In the genomic region with DNA sequence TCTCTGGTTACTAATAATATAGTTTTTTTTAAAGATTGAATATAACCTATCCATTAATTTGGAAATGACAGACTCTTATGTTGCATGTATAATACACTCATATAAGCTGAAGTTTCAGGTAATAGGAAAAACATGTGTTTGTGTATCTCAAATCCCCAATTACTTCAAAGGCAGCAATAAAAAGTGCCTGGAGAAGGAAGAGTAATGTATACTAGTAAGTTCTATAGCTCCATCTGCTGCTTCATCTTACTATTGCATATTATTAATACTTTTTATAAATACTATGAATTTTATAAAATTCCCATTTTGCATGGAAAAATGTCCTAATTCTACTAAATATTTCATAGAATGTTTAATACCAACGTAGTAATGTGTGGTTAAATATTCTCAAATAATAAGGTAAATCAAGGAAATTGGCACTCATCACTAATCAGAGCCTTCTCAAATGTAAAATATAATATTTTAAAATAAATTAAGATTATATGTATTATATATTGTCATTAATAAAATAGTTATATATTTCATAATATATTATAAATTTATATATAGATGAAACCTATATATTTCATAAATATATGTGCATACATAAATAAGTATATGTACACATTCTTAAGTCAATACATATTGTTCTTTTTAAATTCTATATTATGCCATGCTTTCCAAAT, we compare ENCODE assay signal across 9 cellular contexts.
DNase-seq lines count a peak whose midpoint lies in the region; ATAC-seq, FAIRE-seq and TF ChIP-seq lines count a peak whose summit lies in the region.
"Had no signal": no experiment of that assay in that cellular context is flagged by ENCODE, and none has a peak within 500 bp of the region (broad histone marks: within the 10 kb centered on the region; RNA-seq: fewer than 3 reads in every experiment).

No MANE protein-coding gene starts in this region.

- H3K4me3 Mint-ChIP-seq in progenitor cell of endocrine pancreas (ENCODE audit: low read depth), result no peak overlapping the region
- no peak overlapping the region for H3K4me3 Mint-ChIP-seq in activated CD4-positive, alpha-beta T cell treated with anti-CD3 and anti-CD28 coated beads, Interleukin-2, amount 10 ng/mL, durations not matched to agents 7 days and 5 days
- H3K4me3 Mint-ChIP-seq: activated CD8-positive, alpha-beta T cell treated with anti-CD3 and anti-CD28 coated beads for 36 hours had no signal

- FAIRE-seq in colon (lab: Jason Lieb, UNC), result peak; percentile 84

- POLR2A ChIA-PET in activated CD4-positive, alpha-beta T cell treated with anti-CD3 and anti-CD28 coated beads, Interleukin-2, amount 10 ng/mL, durations not matched to agents 7 days and 5 days (lab: Charles Lee), result no interaction called here

- H3K27ac Mint-ChIP-seq in progenitor cell of endocrine pancreas, result no peak overlapping the region
- H3K27ac Mint-ChIP-seq in activated CD4-positive, alpha-beta T cell treated with anti-CD3 and anti-CD28 coated beads, Interleukin-2, amount 10 ng/mL, durations not matched to agents 7 days and 5 days, result no peak overlapping the region
- H3K27ac Mint-ChIP-seq: activated CD8-positive, alpha-beta T cell treated with anti-CD3 and anti-CD28 coated beads for 36 hours had no signal

- peaks cover 9% of the 10 kb centered on the region for H3K9me3 Mint-ChIP-seq in progenitor cell of endocrine pancreas (ENCODE audit: low read depth)
- no peaks in the 10 kb centered on the region for H3K9me3 Mint-ChIP-seq in activated CD4-positive, alpha-beta T cell treated with anti-CD3 and anti-CD28 coated beads, Interleukin-2, amount 10 ng/mL, durations not matched to agents 7 days and 5 days
- H3K9me3 Mint-ChIP-seq: activated CD8-positive, alpha-beta T cell treated with anti-CD3 and anti-CD28 coated beads for 36 hours had no signal

- peak; percentile 30 for DNase-seq in NCI-H1436 (lab: John Stamatoyannopoulos, UW)
- DNase-seq in NCI-H1436 treated with DMSO at 0.1 percent for 48 hours (lab: John Stamatoyannopoulos, UW), result no peak
- DNase-seq in NCI-H526 treated with DMSO at 0.1 percent for 48 hours (lab: John Stamatoyannopoulos, UW), result peak; percentile 60
- no peak for DNase-seq in progenitor cell of endocrine pancreas (ENCODE audit: low spot score, unreplicated experiment)
- DNase-seq in midbrain (lab: John Stamatoyannopoulos, UW), result no peak
- DNase-seq in activated CD4-positive, alpha-beta T cell treated with anti-CD3 and anti-CD28 coated beads, Interleukin-2, amount 10 ng/mL, durations not matched to agents 7 days and 5 days, result no peak
- DNase-seq: activated CD8-positive, alpha-beta T cell treated with anti-CD3 and anti-CD28 coated beads for 36 hours had no signal

- no peaks in the 10 kb centered on the region for H3K4me1 Mint-ChIP-seq in progenitor cell of endocrine pancreas (ENCODE audit: low read depth)
- H3K4me1 Mint-ChIP-seq in activated CD4-positive, alpha-beta T cell treated with anti-CD3 and anti-CD28 coated beads, Interleukin-2, amount 10 ng/mL, durations not matched to agents 7 days and 5 days, result no peaks in the 10 kb centered on the region

- peak; percentile 64 for TF ChIP-seq CTCF in progenitor cell of endocrine pancreas (IDR thresholded peaks at IDR 0.05; ENCODE audit: unreplicated experiment)

- CTCF ChIA-PET in activated CD4-positive, alpha-beta T cell treated with anti-CD3 and anti-CD28 coated beads, Interleukin-2, amount 10 ng/mL, durations not matched to agents 7 days and 5 days (lab: Charles Lee), result no interaction called here

- no peaks in the 10 kb centered on the region for H3K36me3 Mint-ChIP-seq in progenitor cell of endocrine pancreas (ENCODE audit: insufficient read depth)
- no peaks in the 10 kb centered on the region for H3K36me3 Mint-ChIP-seq in activated CD4-positive, alpha-beta T cell treated with anti-CD3 and anti-CD28 coated beads, Interleukin-2, amount 10 ng/mL, durations not matched to agents 7 days and 5 days (ENCODE audit: low read depth)

- ATAC-seq in esophagus mucosa, result no peak
- ATAC-seq: activated CD8-positive, alpha-beta T cell treated with anti-CD3 and anti-CD28 coated beads for 36 hours had no signal

- H3K27me3 Mint-ChIP-seq in progenitor cell of endocrine pancreas, result peaks cover 4% of the 10 kb centered on the region
- no peaks in the 10 kb centered on the region for H3K27me3 Mint-ChIP-seq in activated CD4-positive, alpha-beta T cell treated with anti-CD3 and anti-CD28 coated beads, Interleukin-2, amount 10 ng/mL, durations not matched to agents 7 days and 5 days
- H3K27me3 Mint-ChIP-seq: activated CD8-positive, alpha-beta T cell treated with anti-CD3 and anti-CD28 coated beads for 36 hours had no signal

Comparison
In these comparisons a context has a peak if more than half of its experiments do, and no peak if none do; other contexts are left out.
1. DNase-seq: peak in NCI-H1436 (single experiment) and NCI-H526 treated with DMSO at 0.1 percent for 48 hours (single experiment); none in NCI-H1436 treated with DMSO at 0.1 percent for 48 hours (single experiment), progenitor cell of endocrine pancreas (single experiment), midbrain (single experiment) and activated CD4-positive, alpha-beta T cell treated with anti-CD3 and anti-CD28 coated beads, Interleukin-2, amount 10 ng/mL, durations not matched to agents 7 days and 5 days (single experiment).